In genomic region chr7:70479153-70480021, GRCh38 we compare ENCODE assay signal across 1 cellular context.
TF ChIP-seq lines count a peak whose summit lies in the region.

No MANE protein-coding gene starts in this region.

TF ChIP-seq in H1, 55 proteins besides CTCF, POLR2A, EP300 and RAD21:
- no peak for TF ChIP-seq RXRA (IDR thresholded peaks at IDR 0.05; ENCODE audit: insufficient read depth, low read depth, low read length)
